Comparison of ENCODE assay signal across 11 cellular contexts in the genomic region with DNA sequence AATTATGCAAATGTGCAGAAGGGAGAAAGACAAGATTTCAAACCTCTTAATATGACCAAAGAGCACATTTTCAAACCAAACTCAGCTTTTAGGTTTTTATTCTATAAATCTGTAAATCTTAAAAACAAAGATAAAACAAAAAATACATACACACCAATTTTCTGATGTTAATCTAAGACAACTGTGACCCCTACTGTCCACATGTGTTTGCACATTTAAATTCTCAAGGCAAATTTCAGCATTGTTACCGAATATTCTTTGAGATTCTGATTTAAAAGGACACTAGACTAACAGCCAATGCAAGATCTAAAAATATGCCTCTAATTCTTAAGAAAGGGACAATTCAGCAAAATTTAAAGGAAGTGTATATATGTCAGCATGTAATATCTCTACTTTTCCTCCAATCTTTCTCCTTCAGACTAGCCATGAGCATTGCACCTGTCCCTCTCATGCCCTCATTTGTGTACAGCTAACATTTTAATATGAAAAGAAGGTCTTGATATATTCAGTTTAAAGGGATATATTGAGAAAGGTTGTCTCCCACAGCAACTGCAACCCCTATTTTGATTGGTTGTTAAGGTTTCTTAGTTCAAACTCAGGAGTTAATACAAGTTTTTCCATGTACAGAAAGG.
DNase-seq lines count a peak whose midpoint lies in the region; ATAC-seq, FAIRE-seq and TF ChIP-seq lines count a peak whose summit lies in the region.
"Had no signal": no experiment of that assay in that cellular context is flagged by ENCODE, and none has a peak within 500 bp of the region (broad histone marks: within the 10 kb centered on the region; RNA-seq: fewer than 3 reads in every experiment).

No MANE protein-coding gene starts in this region.

- H3K27me3 ChIP-seq in kidney epithelial cell (ENCODE audit: control insufficient read depth, insufficient read depth, low read length), result no peaks in the 10 kb centered on the region
- H3K27me3 ChIP-seq: neutrophil had no signal

- peak; percentile 32 for TF ChIP-seq CTCF in AG09319 (IDR thresholded peaks at IDR 0.05; ENCODE audit: low read depth, low read length)
- peak; percentile 28 for TF ChIP-seq CTCF in kidney epithelial cell (IDR thresholded peaks at IDR 0.05; ENCODE audit: insufficient read depth, low read length, poor library complexity, severe bottlenecking)

- no peak overlapping the region for H3K27ac Mint-ChIP-seq in activated CD8-positive, alpha-beta T cell treated with anti-CD3 and anti-CD28 coated beads, Interleukin-2, amount 10 ng/mL, durations not matched to agents 7 days and 5 days

- H3K36me3 ChIP-seq in kidney epithelial cell (ENCODE audit: control insufficient read depth, insufficient read depth, low read length), result no peaks in the 10 kb centered on the region
- H3K36me3 ChIP-seq: neutrophil had no signal

- H3K4me1 Mint-ChIP-seq in activated CD8-positive, alpha-beta T cell treated with anti-CD3 and anti-CD28 coated beads, Interleukin-2, amount 10 ng/mL, durations not matched to agents 7 days and 5 days (ENCODE audit: low read depth), result no peaks in the 10 kb centered on the region

- no peak overlapping the region for H3K4me3 Mint-ChIP-seq in activated CD8-positive, alpha-beta T cell treated with anti-CD3 and anti-CD28 coated beads, Interleukin-2, amount 10 ng/mL, durations not matched to agents 7 days and 5 days
- H3K4me3 Mint-ChIP-seq: activated T-cell treated with anti-CD3 and anti-CD28 coated beads, Interleukin-2, amount 50 U/mL, for 4 hours had no signal

- H3K9me3 Mint-ChIP-seq in activated CD8-positive, alpha-beta T cell treated with anti-CD3 and anti-CD28 coated beads, Interleukin-2, amount 10 ng/mL, durations not matched to agents 7 days and 5 days (ENCODE audit: insufficient read depth), result no peaks in the 10 kb centered on the region
- H3K9me3 Mint-ChIP-seq: activated T-cell treated with anti-CD3 and anti-CD28 coated beads, Interleukin-2, amount 50 U/mL, for 4 hours had no signal

- H3K4me3 ChIP-seq in kidney epithelial cell (ENCODE audit: low read depth, low read length), result no peak overlapping the region

- CTCF ChIA-PET in activated CD8-positive, alpha-beta T cell treated with anti-CD3 and anti-CD28 coated beads, Interleukin-2, amount 10 ng/mL, durations not matched to agents 7 days and 5 days (lab: Charles Lee), result no interaction called here

- peak; percentile 67 for FAIRE-seq in H54 (lab: Jason Lieb, UNC)

- H3K36me3 Mint-ChIP-seq in activated CD8-positive, alpha-beta T cell treated with anti-CD3 and anti-CD28 coated beads, Interleukin-2, amount 10 ng/mL, durations not matched to agents 7 days and 5 days (ENCODE audit: low read depth), result no peaks in the 10 kb centered on the region

- H3K27me3 Mint-ChIP-seq in activated CD8-positive, alpha-beta T cell treated with anti-CD3 and anti-CD28 coated beads, Interleukin-2, amount 10 ng/mL, durations not matched to agents 7 days and 5 days (ENCODE audit: low read depth), result no peaks in the 10 kb centered on the region

- DNase-seq in AG09319 (ENCODE audit: extremely low read depth, low read depth), result no peak
- no peak for DNase-seq in H54 (ENCODE audit: insufficient read length, low spot score)
- DNase-seq in SW480 (ENCODE audit: low spot score), result peak; percentile 4
- DNase-seq in kidney epithelial cell (ENCODE audit: low read depth), result no peak
- DNase-seq in activated CD8-positive, alpha-beta T cell treated with anti-CD3 and anti-CD28 coated beads, Interleukin-2, amount 10 ng/mL, durations not matched to agents 7 days and 5 days, result no peak
- no peak for DNase-seq in GDM1 (lab: John Stamatoyannopoulos, UW)
- no peak for DNase-seq in GM19240 (ENCODE audit: insufficient read length, low spot score)
- no peak for DNase-seq in activated CD8-positive, alpha-beta memory T cell treated with anti-CD3 and anti-CD28 coated beads for 24 hours
- DNase-seq: activated T-cell treated with anti-CD3 and anti-CD28 coated beads, Interleukin-2, amount 50 U/mL, for 4 hours; RPMI8226 had no signal

- no peak for ATAC-seq in activated CD8-positive, alpha-beta T cell treated with anti-CD3 and anti-CD28 coated beads, Interleukin-2, amount 10 ng/mL, durations not matched to agents 7 days and 5 days
- ATAC-seq: activated T-cell treated with anti-CD3 and anti-CD28 coated beads, Interleukin-2, amount 50 U/mL, for 4 hours had no signal

- POLR2A ChIA-PET in activated CD8-positive, alpha-beta T cell treated with anti-CD3 and anti-CD28 coated beads, Interleukin-2, amount 10 ng/mL, durations not matched to agents 7 days and 5 days (lab: Charles Lee), result no interaction called here

- TF ChIP-seq POLR2A in H54 (IDR thresholded peaks at IDR 0.05; ENCODE audit: low read depth, low read length), result no peak
